In genomic region chr5:149633671-149634350, GRCh38 we compare ENCODE assay signal across 20 cellular contexts. TPM values are rescaled to one million over a fixed set of nuclear protein-coding genes. Genes with fewer than 3 reads are reported as not detected.
DNase-seq lines count a peak whose midpoint lies in the region; TF ChIP-seq lines count a peak whose summit lies in the region.
"Had no signal": no experiment of that assay in that cellular context is flagged by ENCODE, and none has a peak within 500 bp of the region (broad histone marks: within the 10 kb centered on the region; RNA-seq: fewer than 3 reads in every experiment).

No MANE protein-coding gene starts in this region.

- H4K20me1 ChIP-seq in BLaER1 (no peaks in the 10 kb centered on the region), GM23248 (ENCODE audit: insufficient read depth) (no peaks in the 10 kb centered on the region)

- DNase-seq in GM23248: peak; percentile 42
- DNase-seq in choroid plexus epithelial cell (ENCODE audit: low read depth): peak; percentile 64
- no peak for DNase-seq in CD1c-positive myeloid dendritic cell (ENCODE audit: extremely low spot score)
- DNase-seq in NCI-H1417 treated with DMSO at 0.1 percent for 48 hours (lab: John Stamatoyannopoulos, UW): no peak
- no peak for DNase-seq in HAP-1 (ENCODE audit: low spot score in 2 of 2)
- DNase-seq in CD4-positive, alpha-beta memory T cell: no peak
- DNase-seq: activated naive CD8-positive, alpha-beta T cell treated with anti-CD3 and anti-CD28 coated beads, Interleukin-2, amount 10 ng/mL, durations not matched to agents 7 days and 5 days; heart left ventricle; natural killer cell; NCI-H1694; NCI-H226; Right ventricle myocardium superior; stimulated activated CD4-positive, alpha-beta T cell treated with anti-CD3 and anti-CD28 coated beads, Interleukin-4, amount 100 ng/mL, for 24 hours; T-cell; testis had no signal

- in situ Hi-C loops in GM23248 (cut with MboI) (loop anchor here (10.0 kb wide), 1 partner anchor 331 kb away; the partner anchor contains the start of gene SLC26A2), HAP-1 (cut with MboI; ENCODE audit: low sequenced_read_pairs) (loop anchor here (25.0 kb wide), 1 partner anchor 578 kb away; no protein-coding TSS in a partner anchor)

- CTCF ChIA-PET in CD4-positive, alpha-beta memory T cell (lab: Charles Lee; ENCODE audit: partially characterized antibody): interaction anchor here (0.7 to 11.9 kb wide), 5 partner anchors 33 to 357 kb away, joined by 3 to 309 read pairs (median 3); no protein-coding TSS in a partner anchor

- H3K9me3 ChIP-seq in BLaER1 (no peaks in the 10 kb centered on the region), GM23248 (ENCODE audit: low read depth) (no peaks in the 10 kb centered on the region), mesodermal cell (ENCODE audit: control insufficient read depth, low read length) (no peaks in the 10 kb centered on the region), HAP-1 (no peaks in the 10 kb centered on the region)
- H3K9me3 ChIP-seq in CD4-positive, alpha-beta memory T cell (ENCODE audit: control insufficient read depth in 1 of 2, low read length in 2 of 2): no peaks in the 10 kb centered on the region
- H3K9me3 ChIP-seq: heart left ventricle, testis had no signal

- H3K36me3 ChIP-seq in BLaER1 (no peaks in the 10 kb centered on the region), GM23248 (ENCODE audit: low read depth) (no peaks in the 10 kb centered on the region), mesodermal cell (ENCODE audit: control insufficient read depth, insufficient read depth, low read length) (no peaks in the 10 kb centered on the region), HAP-1 (replicated peaks) (no peaks in the 10 kb centered on the region)
- no peaks in the 10 kb centered on the region for H3K36me3 ChIP-seq in CD4-positive, alpha-beta memory T cell (ENCODE audit: insufficient read depth, low read length)

- H3K4me3 Mint-ChIP-seq in CD4-positive, alpha-beta memory T cell: no peak overlapping the region
- H3K4me3 Mint-ChIP-seq: activated naive CD8-positive, alpha-beta T cell treated with anti-CD3 and anti-CD28 coated beads, Interleukin-2, amount 10 ng/mL, durations not matched to agents 7 days and 5 days; activated T-helper 1 cell treated with anti-CD3 and anti-CD28 coated beads, Interleukin-12 subunit alpha, Interleukin-12 subunit beta, Interleukin-2, Interleukin-4 antibody, amounts not matched to agents 30 ng/mL and 10 ng/mL and 1 ng/mL, durations not matched to agents 14 hours and 24 hours and 36 hours; B cell; natural killer cell; T-cell had no signal

- H3K27ac ChIP-seq in BLaER1: no peak overlapping the region
- H3K27ac ChIP-seq in GM23248: no peak overlapping the region
- peak overlapping the region; percentile 16 for H3K27ac ChIP-seq in mesodermal cell (ENCODE audit: low read depth, low read length, severe bottlenecking)
- no peak overlapping the region for H3K27ac ChIP-seq in CD4-positive, alpha-beta memory T cell (ENCODE audit: low read depth, low read length)
- H3K27ac ChIP-seq: testis had no signal

- no peaks in the 10 kb centered on the region for H3K9me2 ChIP-seq in GM23248 (ENCODE audit: insufficient read depth)

- H3K4me1 ChIP-seq in BLaER1 (peaks cover 19% of the 10 kb centered on the region), GM23248 (ENCODE audit: insufficient read depth) (peaks cover 14% of the 10 kb centered on the region), mesodermal cell (ENCODE audit: control insufficient read depth, insufficient read depth, low read length, poor library complexity, severe bottlenecking) (peaks cover 22% of the 10 kb centered on the region), HAP-1 (no peaks in the 10 kb centered on the region)
- H3K4me1 ChIP-seq in CD4-positive, alpha-beta memory T cell (ENCODE audit: insufficient read depth, low read length): no peaks in the 10 kb centered on the region

- H3F3A ChIP-seq in GM23248 (ENCODE audit: insufficient read depth): peaks cover 24% of the 10 kb centered on the region

- H3K9ac ChIP-seq in BLaER1 (0 out of 2 replicates have a peak overlapping the region, but pooled peaks have one; percentile 6), GM23248 (no peak overlapping the region)

- H3K4me3 ChIP-seq in BLaER1 (no peak overlapping the region), GM23248 (no peak overlapping the region), choroid plexus epithelial cell (ENCODE audit: low read depth, low read length) (no peak overlapping the region), mesodermal cell (ENCODE audit: extremely low read depth, insufficient read depth, low read length, poor library complexity, severe bottlenecking) (no peak overlapping the region), HAP-1 (no peak overlapping the region)
- H3K4me3 ChIP-seq in CD4-positive, alpha-beta memory T cell (ENCODE audit: low read length in 2 of 2): no peak overlapping the region
- H3K4me3 ChIP-seq: heart left ventricle, lung, testis had no signal

- no peak for TF ChIP-seq CTCF in choroid plexus epithelial cell (conservative IDR thresholded peaks at IDR 0.05; ENCODE audit: low read depth, low read length)

- POLR2A ChIA-PET in CD4-positive, alpha-beta memory T cell (lab: Charles Lee; ENCODE audit: partially characterized antibody): no interaction called here

- no peaks in the 10 kb centered on the region for H3K79me2 ChIP-seq in GM23248 (ENCODE audit: insufficient read depth)

- H2AFZ ChIP-seq in GM23248: no peak overlapping the region

- peaks cover 0 to 4% (median 1%) of the 10 kb centered on the region in 4 donors for H3K4me1 Mint-ChIP-seq in CD4-positive, alpha-beta memory T cell
- H3K4me1 Mint-ChIP-seq: T-cell had no signal

- H3K9me3 Mint-ChIP-seq in CD4-positive, alpha-beta memory T cell: peaks cover 0 to 1% (median 0%) of the 10 kb centered on the region in 8 donors
- H3K9me3 Mint-ChIP-seq: activated naive CD8-positive, alpha-beta T cell treated with anti-CD3 and anti-CD28 coated beads, Interleukin-2, amount 10 ng/mL, durations not matched to agents 7 days and 5 days; activated T-helper 1 cell treated with anti-CD3 and anti-CD28 coated beads, Interleukin-12 subunit alpha, Interleukin-12 subunit beta, Interleukin-2, Interleukin-4 antibody, amounts not matched to agents 30 ng/mL and 10 ng/mL and 1 ng/mL, durations not matched to agents 14 hours and 24 hours and 36 hours; natural killer cell; T-cell had no signal

- H3K4me2 ChIP-seq in BLaER1 (no peak overlapping the region), GM23248 (ENCODE audit: unreplicated experiment) (no peak overlapping the region)

- intact Hi-C loops in CD4-positive, alpha-beta memory T cell (cut with micrococcal nuclease): no loop called here

- H3K27me3 ChIP-seq in BLaER1 (no peaks in the 10 kb centered on the region), GM23248 (replicated peaks; ENCODE audit: insufficient read depth) (no peaks in the 10 kb centered on the region), HAP-1 (ENCODE audit: low read depth) (no peaks in the 10 kb centered on the region)
- H3K27me3 ChIP-seq in CD4-positive, alpha-beta memory T cell (ENCODE audit: insufficient read depth, low read length): no peaks in the 10 kb centered on the region
- H3K27me3 ChIP-seq: heart left ventricle, testis had no signal

- no peaks in the 10 kb centered on the region for H3K36me3 Mint-ChIP-seq in CD4-positive, alpha-beta memory T cell
- H3K36me3 Mint-ChIP-seq: activated naive CD8-positive, alpha-beta T cell treated with anti-CD3 and anti-CD28 coated beads, Interleukin-2, amount 10 ng/mL, durations not matched to agents 7 days and 5 days; natural killer cell; T-cell had no signal

- peak overlapping the region in 1 of 7 donors; percentile 42 for H3K27ac Mint-ChIP-seq in CD4-positive, alpha-beta memory T cell
- H3K27ac Mint-ChIP-seq: activated T-helper 1 cell treated with anti-CD3 and anti-CD28 coated beads, Interleukin-12 subunit alpha, Interleukin-12 subunit beta, Interleukin-2, Interleukin-4 antibody, amounts not matched to agents 30 ng/mL and 10 ng/mL and 1 ng/mL, durations not matched to agents 14 hours and 24 hours and 36 hours; B cell; natural killer cell; T-cell had no signal

- no peaks in the 10 kb centered on the region for H3K27me3 Mint-ChIP-seq in CD4-positive, alpha-beta memory T cell
- H3K27me3 Mint-ChIP-seq: B cell, T-cell had no signal

- WGBS in GM23248 (ENCODE audit: low coverage in 1 of 2, low lambda C conversion rate in 2 of 2, missing lambda C conversion rate in 2 of 2), 2 experiments: 76 to 78% methylated on average over 8 of the region's 8 CpGs
- WGBS in mesodermal cell (ENCODE audit: insufficient coverage in 2 of 2), 2 experiments: 78 to 88% methylated on average over 7 to 8 of the region's 8 CpGs

RNA-seq across cellular contexts. Expression of gene ARHGEF37, which starts 52.5 kb away (rescaled TPM):
- total RNA-seq in GM23248 (2014; rRNA removed; shearing (Covaris generic)): 0.76 and 0.97 TPM in 2 replicates
- polyA plus RNA-seq in GM23248 (2016; fragmentation: Nextera tagmentation; extraction: Ambion mirVana): 0.42 and 0.51 TPM in 2 replicates
- polyA plus RNA-seq in mesodermal cell (2013, experiment 1 of 2): 0.37 TPM
- 0.20 TPM for polyA plus RNA-seq in mesodermal cell (2013, experiment 2 of 2)
- 1 to 10 TPM in 1 of 2 experiments, under 1 TPM in 1; 0.96 to 1.3 TPM for total RNA-seq in CD4-positive, alpha-beta memory T cell
- polyA plus RNA-seq in CD4-positive, alpha-beta memory T cell: not detected

Comparison
In these comparisons a context has a peak if more than half of its experiments do, and no peak if none do; other contexts are left out.
1. DNase-seq: peak in GM23248 (single experiment) and choroid plexus epithelial cell (single experiment); none in CD1c-positive myeloid dendritic cell (single experiment), NCI-H1417 treated with DMSO at 0.1 percent for 48 hours (single experiment), HAP-1 (0 of 2) and CD4-positive, alpha-beta memory T cell (0 of 5).